In the genomic region with DNA sequence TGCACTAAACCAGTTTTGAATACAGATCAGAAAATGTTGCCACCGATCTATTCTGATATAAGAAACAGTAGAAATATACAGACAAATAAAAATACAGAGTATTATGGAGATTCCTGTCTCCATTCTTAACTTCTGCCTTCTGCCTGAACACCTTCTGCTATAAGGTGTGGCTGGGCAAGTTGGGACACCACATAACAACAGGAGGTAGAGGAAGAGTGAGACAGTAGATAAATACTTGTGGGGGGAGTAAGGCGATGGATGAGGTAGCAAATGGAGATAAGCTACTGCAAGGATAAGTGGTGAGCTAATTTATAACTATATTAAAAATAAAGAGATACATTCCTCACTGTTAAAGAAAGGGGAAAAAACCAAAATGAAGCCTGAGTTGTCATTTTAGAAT, we compare ENCODE assay signal across 27 cellular contexts.
"Had no signal": no experiment of that assay in that cellular context is flagged by ENCODE, and none has a peak within 500 bp of the region (broad histone marks: within the 10 kb centered on the region; RNA-seq: fewer than 3 reads in every experiment).

No MANE protein-coding gene starts in this region.

- H3K9me3 ChIP-seq: colonic mucosa, gastroesophageal sphincter, mucosa of descending colon, suprapubic skin, tibial artery, upper lobe of right lung had no signal

- H3K27ac ChIP-seq: cardiac muscle cell, colonic mucosa, gastroesophageal sphincter, stomach, suprapubic skin, tibial artery, upper lobe of right lung had no signal

- ATAC-seq: activated CD4-positive, alpha-beta T cell treated with anti-CD3 and anti-CD28 coated beads for 36 hours; activated CD8-positive, alpha-beta memory T cell treated with anti-CD3 and anti-CD28 coated beads, Interleukin-2, amount 10 ng/mL, durations not matched to agents 7 days and 5 days; activated CD8-positive, alpha-beta T cell treated with anti-CD3 and anti-CD28 coated beads, Interleukin-2, amount 10 ng/mL, durations not matched to agents 7 days and 5 days; activated naive CD4-positive, alpha-beta T cell treated with anti-CD3 and anti-CD28 coated beads, Interleukin-2, amount 50 U/mL, for 72 hours; gastroesophageal sphincter; left colon; mucosa of descending colon; natural killer cell treated with Interleukin-12 subunit alpha and Interleukin-12 subunit beta and Interleukin-15 and Interleukin-18, amount 100 ng/mL, for 72 hours; right cardiac atrium; stimulated activated naive B cell treated with anti-CD40 and anti-IgM and Interleukin-4, amounts not matched to agents 10 μg/mL and 1 μg/mL and 100 μg/mL, for 72 hours; upper lobe of right lung had no signal

- H3K4me1 ChIP-seq: colonic mucosa, gastroesophageal sphincter, stomach, suprapubic skin, upper lobe of right lung had no signal

- H3K4me3 ChIP-seq: cardiac muscle cell, colonic mucosa, gastroesophageal sphincter, mucosa of descending colon, stomach, suprapubic skin, tibial artery, upper lobe of right lung had no signal

- DNase-seq: activated CD4-positive, alpha-beta T cell treated with anti-CD3 and anti-CD28 coated beads for 36 hours; activated CD4-positive, CD25-positive, alpha-beta regulatory T cell; activated CD8-positive, alpha-beta memory T cell treated with anti-CD3 and anti-CD28 coated beads, Interleukin-2, amount 10 ng/mL, durations not matched to agents 7 days and 5 days; activated CD8-positive, alpha-beta T cell treated with anti-CD3 and anti-CD28 coated beads, Interleukin-2, amount 10 ng/mL, durations not matched to agents 7 days and 5 days; activated naive CD4-positive, alpha-beta T cell; activated T-cell treated with anti-CD3 and anti-CD28 coated beads, Interleukin-2, amount 50 U/mL, for 48 hours; anterior cingulate cortex; cerebellar nuclear complex; colonic mucosa; effector CD8-positive, alpha-beta T cell; erythroblast; hippocampal formation; kidney; left colon; mucosa of descending colon; right cardiac atrium; stimulated activated CD4-positive, alpha-beta T cell treated with anti-CD3 and anti-CD28 coated beads, Interleukin-15, amount 100 ng/mL, for 24 hours; stimulated activated CD4-positive, alpha-beta T cell treated with anti-CD3 and anti-CD28 coated beads, Interleukin-2, amount 100 ng/mL, for 24 hours; stimulated activated naive B cell treated with anti-CD40 and anti-IgM and Interleukin-4, amounts not matched to agents 10 μg/mL and 1 μg/mL and 100 μg/mL, for 72 hours; stomach; tibial artery; upper lobe of right lung had no signal

- H3K27me3 ChIP-seq: cardiac muscle cell, colonic mucosa, gastroesophageal sphincter, stomach, suprapubic skin, tibial artery, upper lobe of right lung had no signal

- H3K36me3 ChIP-seq: cardiac muscle cell, colonic mucosa, gastroesophageal sphincter, stomach, suprapubic skin, tibial artery, upper lobe of right lung had no signal
